1 cellular context compared by ENCODE assay signal in genomic region chr6:41741625-41742490, GRCh38.
A peak's percentile ranks its signal among the peaks of the same experiment; 100 is the strongest.
TF ChIP-seq lines count a peak whose summit lies in the region.

No MANE protein-coding gene starts in this region.

TF ChIP-seq in HepG2, 621 proteins besides CTCF, POLR2A, EP300 and RAD21 (continued from another document and continues in another):
- TF ChIP-seq ZNF646 (CRISPR knock-in tag; IDR thresholded peaks at IDR 0.05): 0 out of 2 replicates have a peak, but pooled peaks have one; percentile 25
- TF ChIP-seq IKZF5 (CRISPR knock-in tag; IDR thresholded peaks at IDR 0.05): peak; percentile 37; the same call in 1 of the 2 replicates
- peak; percentile 32; the same call in 1 of the 2 replicates for TF ChIP-seq DMAP1 (CRISPR knock-in tag; IDR thresholded peaks at IDR 0.05)
- TF ChIP-seq SALL2 (CRISPR knock-in tag; IDR thresholded peaks at IDR 0.05): 0 out of 2 replicates have a peak, but pooled peaks have one; percentile 29
- TF ChIP-seq FLYWCH1 (CRISPR knock-in tag; IDR thresholded peaks at IDR 0.05): no peak
- TF ChIP-seq ZNF792 (CRISPR knock-in tag; IDR thresholded peaks at IDR 0.05): peak; percentile 86
- TF ChIP-seq JDP2 (CRISPR knock-in tag; IDR thresholded peaks at IDR 0.05; ENCODE audit: borderline replicate concordance): no peak
- TF ChIP-seq, protein P1, sequence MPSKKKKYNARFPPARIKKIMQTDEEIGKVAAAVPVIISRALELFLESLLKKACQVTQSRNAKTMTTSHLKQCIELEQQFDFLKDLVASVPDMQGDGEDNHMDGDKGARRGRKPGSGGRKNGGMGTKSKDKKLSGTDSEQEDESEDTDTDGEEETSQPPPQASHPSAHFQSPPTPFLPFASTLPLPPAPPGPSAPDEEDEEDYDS (CRISPR knock-in tag; IDR thresholded peaks at IDR 0.05): 0 out of 2 replicates have a peak, but pooled peaks have one; percentile 51
- no peak for TF ChIP-seq ZNF230 (CRISPR knock-in tag; IDR thresholded peaks at IDR 0.05)
- TF ChIP-seq HDAC1 (CRISPR knock-in tag; IDR thresholded peaks at IDR 0.05): peak; percentile 38
- no peak for TF ChIP-seq FOXK2 (IDR thresholded peaks at IDR 0.05)
- TF ChIP-seq GMEB2 (CRISPR knock-in tag; IDR thresholded peaks at IDR 0.05; ENCODE audit: low read depth): no peak
- no peak for TF ChIP-seq BORCS8-MEF2B (CRISPR knock-in tag; IDR thresholded peaks at IDR 0.05)
- TF ChIP-seq NFYB (CRISPR knock-in tag; IDR thresholded peaks at IDR 0.05): no peak
- peak; percentile 78 for TF ChIP-seq PAXIP1 (CRISPR knock-in tag; conservative IDR thresholded peaks at IDR 0.05)
- 0 out of 2 replicates have a peak, but pooled peaks have one; percentile 24 for TF ChIP-seq TFE3 (CRISPR knock-in tag; IDR thresholded peaks at IDR 0.05)
- TF ChIP-seq ISL2 (CRISPR knock-in tag; IDR thresholded peaks at IDR 0.05): peak; percentile 60; the same call in 1 of the 2 replicates
- TF ChIP-seq, protein P2, sequence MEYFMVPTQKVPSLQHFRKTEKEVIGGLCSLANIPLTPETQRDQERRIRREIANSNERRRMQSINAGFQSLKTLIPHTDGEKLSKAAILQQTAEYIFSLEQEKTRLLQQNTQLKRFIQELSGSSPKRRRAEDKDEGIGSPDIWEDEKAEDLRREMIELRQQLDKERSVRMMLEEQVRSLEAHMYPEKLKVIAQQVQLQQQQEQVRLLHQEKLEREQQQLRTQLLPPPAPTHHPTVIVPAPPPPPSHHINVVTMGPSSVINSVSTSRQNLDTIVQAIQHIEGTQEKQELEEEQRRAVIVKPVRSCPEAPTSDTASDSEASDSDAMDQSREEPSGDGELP (IDR thresholded peaks at IDR 0.05; ENCODE audit: borderline replicate concordance, low read depth): peak; percentile 41; the same call in 1 of the 2 replicates
- TF ChIP-seq REXO4 (CRISPR knock-in tag; IDR thresholded peaks at IDR 0.05; ENCODE audit: borderline replicate concordance): no peak
- TF ChIP-seq, protein P3, sequence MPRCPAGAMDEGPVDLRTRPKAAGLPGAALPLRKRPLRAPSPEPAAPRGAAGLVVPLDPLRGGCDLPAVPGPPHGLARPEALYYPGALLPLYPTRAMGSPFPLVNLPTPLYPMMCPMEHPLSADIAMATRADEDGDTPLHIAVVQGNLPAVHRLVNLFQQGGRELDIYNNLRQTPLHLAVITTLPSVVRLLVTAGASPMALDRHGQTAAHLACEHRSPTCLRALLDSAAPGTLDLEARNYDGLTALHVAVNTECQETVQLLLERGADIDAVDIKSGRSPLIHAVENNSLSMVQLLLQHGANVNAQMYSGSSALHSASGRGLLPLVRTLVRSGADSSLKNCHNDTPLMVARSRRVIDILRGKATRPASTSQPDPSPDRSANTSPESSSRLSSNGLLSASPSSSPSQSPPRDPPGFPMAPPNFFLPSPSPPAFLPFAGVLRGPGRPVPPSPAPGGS (CRISPR knock-in tag; IDR thresholded peaks at IDR 0.05): no peak; the same call in 1 of the 2 replicates
- TF ChIP-seq, protein P4, sequence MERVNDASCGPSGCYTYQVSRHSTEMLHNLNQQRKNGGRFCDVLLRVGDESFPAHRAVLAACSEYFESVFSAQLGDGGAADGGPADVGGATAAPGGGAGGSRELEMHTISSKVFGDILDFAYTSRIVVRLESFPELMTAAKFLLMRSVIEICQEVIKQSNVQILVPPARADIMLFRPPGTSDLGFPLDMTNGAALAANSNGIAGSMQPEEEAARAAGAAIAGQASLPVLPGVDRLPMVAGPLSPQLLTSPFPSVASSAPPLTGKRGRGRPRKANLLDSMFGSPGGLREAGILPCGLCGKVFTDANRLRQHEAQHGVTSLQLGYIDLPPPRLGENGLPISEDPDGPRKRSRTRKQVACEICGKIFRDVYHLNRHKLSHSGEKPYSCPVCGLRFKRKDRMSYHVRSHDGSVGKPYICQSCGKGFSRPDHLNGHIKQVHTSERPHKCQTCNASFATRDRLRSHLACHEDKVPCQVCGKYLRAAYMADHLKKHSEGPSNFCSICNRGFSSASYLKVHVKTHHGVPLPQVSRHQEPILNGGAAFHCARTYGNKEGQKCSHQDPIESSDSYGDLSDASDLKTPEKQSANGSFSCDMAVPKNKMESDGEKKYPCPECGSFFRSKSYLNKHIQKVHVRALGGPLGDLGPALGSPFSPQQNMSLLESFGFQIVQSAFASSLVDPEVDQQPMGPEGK (CRISPR knock-in tag; IDR thresholded peaks at IDR 0.05): peak; percentile 58
- TF ChIP-seq RXRA (CRISPR knock-in tag; IDR thresholded peaks at IDR 0.05): peak; percentile 47; the same call in 1 of the 2 replicates
- peak; percentile 100 for TF ChIP-seq ZNF343 (CRISPR knock-in tag; IDR thresholded peaks at IDR 0.05)
- TF ChIP-seq, protein P5, sequence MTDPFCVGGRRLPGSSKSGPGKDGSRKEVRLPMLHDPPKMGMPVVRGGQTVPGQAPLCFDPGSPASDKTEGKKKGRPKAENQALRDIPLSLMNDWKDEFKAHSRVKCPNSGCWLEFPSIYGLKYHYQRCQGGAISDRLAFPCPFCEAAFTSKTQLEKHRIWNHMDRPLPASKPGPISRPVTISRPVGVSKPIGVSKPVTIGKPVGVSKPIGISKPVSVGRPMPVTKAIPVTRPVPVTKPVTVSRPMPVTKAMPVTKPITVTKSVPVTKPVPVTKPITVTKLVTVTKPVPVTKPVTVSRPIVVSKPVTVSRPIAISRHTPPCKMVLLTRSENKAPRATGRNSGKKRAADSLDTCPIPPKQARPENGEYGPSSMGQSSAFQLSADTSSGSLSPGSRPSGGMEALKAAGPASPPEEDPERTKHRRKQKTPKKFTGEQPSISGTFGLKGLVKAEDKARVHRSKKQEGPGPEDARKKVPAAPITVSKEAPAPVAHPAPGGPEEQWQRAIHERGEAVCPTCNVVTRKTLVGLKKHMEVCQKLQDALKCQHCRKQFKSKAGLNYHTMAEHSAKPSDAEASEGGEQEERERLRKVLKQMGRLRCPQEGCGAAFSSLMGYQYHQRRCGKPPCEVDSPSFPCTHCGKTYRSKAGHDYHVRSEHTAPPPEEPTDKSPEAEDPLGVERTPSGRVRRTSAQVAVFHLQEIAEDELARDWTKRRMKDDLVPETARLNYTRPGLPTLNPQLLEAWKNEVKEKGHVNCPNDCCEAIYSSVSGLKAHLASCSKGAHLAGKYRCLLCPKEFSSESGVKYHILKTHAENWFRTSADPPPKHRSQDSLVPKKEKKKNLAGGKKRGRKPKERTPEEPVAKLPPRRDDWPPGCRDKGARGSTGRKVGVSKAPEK (CRISPR knock-in tag; IDR thresholded peaks at IDR 0.05; ENCODE audit: borderline replicate concordance): no peak
- peak; percentile 59; the same call in 1 of the 2 replicates for TF ChIP-seq ELF1 (CRISPR knock-in tag; IDR thresholded peaks at IDR 0.05)
- TF ChIP-seq ZNF816 (CRISPR knock-in tag; IDR thresholded peaks at IDR 0.05; ENCODE audit: borderline replicate concordance): no peak
- peak; percentile 97 for TF ChIP-seq TEAD3 (CRISPR knock-in tag; optimal IDR thresholded peaks at IDR 0.05; ENCODE audit: borderline replicate concordance)
- TF ChIP-seq ZNF430 (CRISPR knock-in tag; IDR thresholded peaks at IDR 0.05): 0 out of 2 replicates have a peak, but pooled peaks have one; percentile 45
- TF ChIP-seq, protein P6, sequence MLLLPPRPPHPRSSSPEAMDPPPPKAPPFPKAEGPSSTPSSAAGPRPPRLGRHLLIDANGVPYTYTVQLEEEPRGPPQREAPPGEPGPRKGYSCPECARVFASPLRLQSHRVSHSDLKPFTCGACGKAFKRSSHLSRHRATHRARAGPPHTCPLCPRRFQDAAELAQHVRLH (CRISPR knock-in tag; IDR thresholded peaks at IDR 0.05; ENCODE audit: borderline replicate concordance, low read depth): no peak
